13 cellular contexts compared by ENCODE assay signal in the genomic region with DNA sequence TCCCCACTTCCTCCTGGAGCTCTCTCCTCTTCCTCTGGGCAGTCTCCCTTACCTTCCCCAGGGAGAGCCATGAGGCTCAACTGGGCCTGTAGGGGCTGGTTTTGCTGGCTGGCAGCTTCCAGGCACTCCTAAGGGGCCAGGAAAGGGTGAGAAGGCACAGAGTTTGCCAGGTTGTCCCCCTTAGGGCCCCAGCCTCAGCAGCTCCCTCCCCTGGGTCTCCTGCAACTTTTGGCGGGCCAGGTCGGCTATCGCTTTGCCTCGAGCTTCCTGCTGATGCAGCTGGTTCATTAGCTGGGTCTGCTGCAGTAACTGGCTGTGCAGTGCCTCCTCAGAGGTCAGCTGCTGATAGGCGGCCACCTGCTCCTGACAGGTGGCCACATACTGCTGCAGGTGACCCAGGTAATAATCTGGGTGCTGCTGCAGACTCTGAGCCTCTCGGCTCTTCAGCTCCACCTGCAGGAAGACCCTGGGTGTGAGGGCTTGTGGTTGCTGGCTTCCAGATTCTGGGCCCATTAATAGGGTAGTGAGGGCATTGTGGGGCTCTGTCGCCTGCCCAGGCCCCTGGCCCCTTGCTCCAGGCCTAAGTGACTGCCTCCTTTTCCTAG. TPM values are rescaled to one million over a fixed set of nuclear protein-coding genes. Genes with fewer than 3 reads are reported as not detected.
A peak's percentile ranks its signal among the peaks of the same experiment; 100 is the strongest.
DNase-seq lines count a peak whose midpoint lies in the region; ATAC-seq and TF ChIP-seq lines count a peak whose summit lies in the region.
"Had no signal": no experiment of that assay in that cellular context is flagged by ENCODE, and none has a peak within 500 bp of the region (broad histone marks: within the 10 kb centered on the region; RNA-seq: fewer than 3 reads in every experiment).

No MANE protein-coding gene starts in this region.

- no peak for ATAC-seq in Panc1
- no peak for ATAC-seq in activated CD4-positive, CD25-positive, alpha-beta regulatory T cell treated with anti-CD3 and anti-CD28 coated beads, Interleukin-2, amount 50 U/mL, for 24 hours

- peaks cover 0 to 3% of the 10 kb centered on the region in 2 experiments; a peak in 2 of 5 replicates for H3K9me3 Mint-ChIP-seq in H9
- H3K9me3 Mint-ChIP-seq in CD8-positive, alpha-beta memory T cell: no peaks in the 10 kb centered on the region

- no peak overlapping the region for H4K91ac ChIP-seq in H9 (ENCODE audit: insufficient read length, low read depth, low read length)

- H2BK5ac ChIP-seq in H9 (ENCODE audit: insufficient read length, low read length): no peak overlapping the region

- H4K20me1 ChIP-seq in H9 (ENCODE audit: control insufficient read depth, insufficient read depth, insufficient read length): no peaks in the 10 kb centered on the region

- no peak overlapping the region for H4K5ac ChIP-seq in H9 (ENCODE audit: insufficient read length, low read depth, low read length)

- H2AK5ac ChIP-seq in H9 (ENCODE audit: insufficient read length, low read length): no peak overlapping the region

- no peaks in the 10 kb centered on the region for H3K4me1 ChIP-seq in H9 (ENCODE audit: insufficient read depth, low read length)
- no peaks in the 10 kb centered on the region for H3K4me1 ChIP-seq in Panc1 (ENCODE audit: control insufficient read depth, insufficient read depth, low read length)
- no peaks in the 10 kb centered on the region for H3K4me1 ChIP-seq in CD8-positive, alpha-beta memory T cell (ENCODE audit: insufficient read depth, low read length)
- H3K4me1 ChIP-seq: testis had no signal

- no peaks in the 10 kb centered on the region for H3K36me3 ChIP-seq in Panc1 (ENCODE audit: control insufficient read depth, insufficient read depth, low read length)
- no peaks in the 10 kb centered on the region for H3K36me3 ChIP-seq in CD8-positive, alpha-beta memory T cell (ENCODE audit: insufficient read depth, low read length)

- TF ChIP-seq CTCF in H9 (conservative IDR thresholded peaks at IDR 0.05) (peak; percentile 67), Panc1 (IDR thresholded peaks at IDR 0.05) (peak; percentile 72)

- H3K79me2 ChIP-seq in H9 (ENCODE audit: insufficient read depth, low read length): no peaks in the 10 kb centered on the region; the same call in 1 of the 2 replicates

- no peak overlapping the region for H3T11ph ChIP-seq in H9 (ENCODE audit: low read length)

- H3K14ac ChIP-seq in H9 (ENCODE audit: insufficient read depth, low read length): no peak overlapping the region

- no TSS peak for BruUV-seq in Panc1 (replicated peaks; lab: Mats Ljungman, UMichigan)

- H3K4me3 Mint-ChIP-seq in H9: no peak overlapping the region
- no peak overlapping the region for H3K4me3 Mint-ChIP-seq in CD8-positive, alpha-beta memory T cell

- no peak overlapping the region for H2BK12ac ChIP-seq in H9 (ENCODE audit: insufficient read length, low read depth, low read length)

- no peak overlapping the region for H2BK15ac ChIP-seq in H9 (ENCODE audit: low read depth, low read length)

- CTCF ChIA-PET in Panc1 (lab: Charles Lee): no interaction called here
- CTCF ChIA-PET in CD8-positive, alpha-beta memory T cell (lab: Charles Lee): interaction anchor here (0.7 kb wide), 1 partner anchor 51 kb away, joined by 3 read pairs; no protein-coding TSS in a partner anchor

- H3K36me3 Mint-ChIP-seq in H9 (ENCODE audit: insufficient read depth in 1 of 3, low read depth in 3 of 3): no peaks in the 10 kb centered on the region
- peaks cover 0 to 2% (median 0%) of the 10 kb centered on the region in 3 donors for H3K36me3 Mint-ChIP-seq in CD8-positive, alpha-beta memory T cell

- H2AFZ ChIP-seq in H9 (ENCODE audit: low read length): no peak overlapping the region

- intact Hi-C loops in Panc1 (cut with micrococcal nuclease; ENCODE audit: unreplicated experiment): no loop called here

- H3K9me3 ChIP-seq in H9 (ENCODE audit: control insufficient read depth, low read depth, low read length) (no peaks in the 10 kb centered on the region), Panc1 (ENCODE audit: control insufficient read depth, insufficient read depth, low read depth, low read length) (no peaks in the 10 kb centered on the region)
- H3K9me3 ChIP-seq in CD8-positive, alpha-beta memory T cell (ENCODE audit: low read length): no peaks in the 10 kb centered on the region
- H3K9me3 ChIP-seq: testis had no signal

- no peak overlapping the region for H2BK120ac ChIP-seq in H9 (ENCODE audit: low read depth, low read length, poor library complexity, severe bottlenecking)

- no peak overlapping the region for H3K4ac ChIP-seq in H9 (ENCODE audit: low read depth, low read length)

- H2BK20ac ChIP-seq in H9 (ENCODE audit: low read depth, low read length, poor library complexity, severe bottlenecking): no peak overlapping the region

- H4K8ac ChIP-seq in H9 (replicated peaks; ENCODE audit: insufficient read length, low read depth, low read length): no peak overlapping the region

- no peak overlapping the region for H3K56ac ChIP-seq in H9 (ENCODE audit: insufficient read length, low read depth, low read length)

- no peak overlapping the region for H3K18ac ChIP-seq in H9 (ENCODE audit: insufficient read length, low read depth, low read length)

- H3K79me1 ChIP-seq in H9 (ENCODE audit: insufficient read depth, low read depth, low read length, poor library complexity, severe bottlenecking): no peaks in the 10 kb centered on the region

- in situ Hi-C loops in Panc1 (cut with HindIII; ENCODE audit: low pct_unique_long_range_greater_than_20kb, low sequenced_read_pairs): no loop called here

- H3K27ac ChIP-seq in H9 (ENCODE audit: insufficient read length, low read depth, low read length) (no peak overlapping the region), Panc1 (ENCODE audit: low read length) (no peak overlapping the region)
- no peak overlapping the region for H3K27ac ChIP-seq in CD8-positive, alpha-beta memory T cell (ENCODE audit: low read depth, low read length)
- H3K27ac ChIP-seq: testis had no signal

- H3K27me3 Mint-ChIP-seq in H9 (ENCODE audit: low read depth): peaks cover 15% of the 10 kb centered on the region
- peaks cover 0 to 3% of the 10 kb centered on the region in 2 donors for H3K27me3 Mint-ChIP-seq in CD8-positive, alpha-beta memory T cell

- peaks cover 0 to 2% of the 10 kb centered on the region in 2 experiments; a peak in 1 of 4 replicates for H3K4me1 Mint-ChIP-seq in H9
- H3K4me1 Mint-ChIP-seq in CD8-positive, alpha-beta memory T cell: no peaks in the 10 kb centered on the region

- H3K27me3 ChIP-seq in H9 (ENCODE audit: insufficient read depth, low read length) (peaks cover 2% of the 10 kb centered on the region; the same call in 1 of the 2 replicates), Panc1 (ENCODE audit: control insufficient read depth, insufficient read depth, low read length) (peaks cover 2% of the 10 kb centered on the region; the same call in 1 of the 2 replicates)
- no peaks in the 10 kb centered on the region for H3K27me3 ChIP-seq in CD8-positive, alpha-beta memory T cell (ENCODE audit: insufficient read depth, low read length, poor library complexity, severe bottlenecking)
- H3K27me3 ChIP-seq: testis had no signal

- no peaks in the 10 kb centered on the region for H3K23me2 ChIP-seq in H9 (ENCODE audit: insufficient read length, low read depth, low read length, poor library complexity, severe bottlenecking)

- peak; percentile 6 for DNase-seq in NCI-H2171 treated with DMSO at 0.1 percent for 48 hours (lab: John Stamatoyannopoulos, UW)
- no peak for DNase-seq in NCI-H2171 (lab: John Stamatoyannopoulos, UW)
- DNase-seq in H9: peak; percentile 75
- DNase-seq in Panc1 (ENCODE audit: low read depth, low spot score): no peak
- peak; percentile 23 for DNase-seq in iPS-NIHi11 (ENCODE audit: low spot score)
- no peak for DNase-seq in activated gamma-delta T cell (lab: John Stamatoyannopoulos, UW)
- no peak for DNase-seq in CD8-positive, alpha-beta memory T cell
- DNase-seq: IMR-90; stimulated activated CD4-positive, alpha-beta T cell treated with anti-CD3 and anti-CD28 coated beads, Interleukin-12 subunit alpha, Interleukin-12 subunit beta, amount 100 ng/mL, for 4 hours; testis had no signal

- H3K27ac Mint-ChIP-seq in H9: no peak overlapping the region
- no peak overlapping the region for H3K27ac Mint-ChIP-seq in CD8-positive, alpha-beta memory T cell

- WGBS in H9 (ENCODE audit: extremely low coverage, insufficient read length, low lambda C conversion rate): no CpG with 5 or more reads among the region's 7 CpGs

- no peak overlapping the region for H3K9ac ChIP-seq in H9 (ENCODE audit: extremely low read depth, insufficient read length, low read length)

- no peak overlapping the region for H3K4me2 ChIP-seq in H9 (ENCODE audit: insufficient read depth, insufficient read length, low read length)

- POLR2A ChIA-PET in Panc1 (lab: Charles Lee): no interaction called here
- POLR2A ChIA-PET in CD8-positive, alpha-beta memory T cell (lab: Charles Lee): no interaction called here

- H3K23ac ChIP-seq in H9 (ENCODE audit: insufficient read length, low read depth, low read length): no peak overlapping the region

- H3K4me3 ChIP-seq in Panc1 (ENCODE audit: low read depth in 2 of 2, low read length in 2 of 2): no peak overlapping the region
- no peak overlapping the region for H3K4me3 ChIP-seq in CD8-positive, alpha-beta memory T cell (ENCODE audit: low read length)
- H3K4me3 ChIP-seq: testis had no signal

RNA-seq across cellular contexts. Expression of gene OR4F6, which starts 29.7 kb away (rescaled TPM):
- total RNA-seq in H9 (2021) (not detected in 2 replicates), Panc1 (2021; ENCODE audit: unreplicated experiment) (not detected)
- polyA plus RNA-seq in Panc1 (2012; ENCODE audit: insufficient read length): not detected
- not detected for total RNA-seq in CD8-positive, alpha-beta memory T cell
- not detected for polyA plus RNA-seq in CD8-positive, alpha-beta memory T cell
- total RNA-seq: fibroblast of lung, IMR-90, testis had no signal
- polyA plus RNA-seq: AG04450, fibroblast of lung, IMR-90 had no signal

RNA-seq across cellular contexts. Expression of gene OR4F15, which starts 38.4 kb away (rescaled TPM):
- not detected in 2 replicates for total RNA-seq in H9 (2021)
- total RNA-seq in Panc1 (2021; ENCODE audit: unreplicated experiment): not detected
- not detected for polyA plus RNA-seq in Panc1 (2012; ENCODE audit: insufficient read length)
- not detected for total RNA-seq in CD8-positive, alpha-beta memory T cell
- polyA plus RNA-seq in CD8-positive, alpha-beta memory T cell: not detected
- total RNA-seq: testis had no signal
- polyA plus RNA-seq: fibroblast of lung, IMR-90 had no signal

RNA-seq across cellular contexts. Expression of gene TARS3, which starts 49.3 kb away (rescaled TPM):
- 14.1 and 14.9 TPM in 2 replicates for total RNA-seq in H9 (2021)
- 12.4 TPM for total RNA-seq in Panc1 (2021; ENCODE audit: unreplicated experiment)
- 7.8 TPM for polyA plus RNA-seq in Panc1 (2012; ENCODE audit: insufficient read length)
- total RNA-seq in CD8-positive, alpha-beta memory T cell: 10 to 100 TPM in 1 of 2 experiments, 1 to 10 TPM in 1; 10.0 to 10.7 TPM
- 17.7 TPM for polyA plus RNA-seq in CD8-positive, alpha-beta memory T cell

Comparison
In these comparisons a context has a peak if more than half of its experiments do, and no peak if none do; other contexts are left out.
1. DNase-seq: peak in NCI-H2171 treated with DMSO at 0.1 percent for 48 hours (single experiment), H9 (single experiment) and iPS-NIHi11 (single experiment); none in NCI-H2171 (single experiment), Panc1 (single experiment), activated gamma-delta T cell (single experiment) and CD8-positive, alpha-beta memory T cell (0 of 5).